10 cellular contexts compared by ENCODE assay signal in genomic region chr7:105917659-105918058, GRCh38.
"Had no signal": no experiment of that assay in that cellular context is flagged by ENCODE, and none has a peak within 500 bp of the region (broad histone marks: within the 10 kb centered on the region; RNA-seq: fewer than 3 reads in every experiment).

No MANE protein-coding gene starts in this region.

- H3K36me3 ChIP-seq: HAP-1 had no signal

- H2AFZ ChIP-seq: GM23338 had no signal

- H3K9me3 ChIP-seq: HAP-1 had no signal

- H3K4me2 ChIP-seq: GM23338 had no signal

- DNase-seq: GOT3, H7, H9, HCEC 1CT, HFFc6 had no signal

- ATAC-seq: GM23338, HCT116 had no signal

- FAIRE-seq: H1, H54 had no signal

- H3K4me1 ChIP-seq: HAP-1 had no signal

- H3K4me3 ChIP-seq: GM23338, HAP-1 had no signal
